ENCODE assay signal across 23 cellular contexts in the genomic region with DNA sequence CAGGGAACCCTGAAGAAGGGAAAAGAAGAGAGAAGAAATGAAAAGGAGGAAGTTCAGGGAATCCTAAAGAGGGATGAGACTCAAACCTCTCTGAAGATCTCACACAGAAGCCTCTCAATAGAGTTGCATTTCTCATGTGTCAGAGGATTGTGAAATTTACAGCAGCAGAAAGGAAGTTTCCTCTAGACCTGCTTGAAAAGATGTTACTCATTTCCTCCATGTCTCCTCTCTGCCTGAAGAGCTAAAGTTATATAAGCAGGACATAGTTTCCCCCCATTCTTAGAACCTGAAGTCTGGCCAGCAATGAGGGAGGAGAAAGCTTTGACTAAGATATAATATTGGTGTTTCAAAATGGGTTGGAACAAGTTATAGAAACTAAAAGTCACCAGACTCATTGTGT.
DNase-seq lines count a peak whose midpoint lies in the region; ATAC-seq and TF ChIP-seq lines count a peak whose summit lies in the region.
"Had no signal": no experiment of that assay in that cellular context is flagged by ENCODE, and none has a peak within 500 bp of the region (broad histone marks: within the 10 kb centered on the region; RNA-seq: fewer than 3 reads in every experiment).

No MANE protein-coding gene starts in this region.

- H3K9me3 ChIP-seq in A673 (ENCODE audit: low read depth, low read length, poor library complexity, severe bottlenecking): no peaks in the 10 kb centered on the region
- H3K9me3 ChIP-seq: A549, esophagus squamous epithelium, upper lobe of right lung had no signal

- H3K4me3 ChIP-seq in A673 (ENCODE audit: low read depth, low read length, poor library complexity, severe bottlenecking) (no peak overlapping the region), H7 (ENCODE audit: insufficient read depth, low read depth, low read length) (no peak overlapping the region)
- H3K4me3 ChIP-seq: A549, esophagus squamous epithelium, upper lobe of right lung had no signal

- no peak overlapping the region for H3K27ac Mint-ChIP-seq in osteocyte (ENCODE audit: unreplicated experiment)
- H3K27ac Mint-ChIP-seq: activated B cell treated with CpG ODN at 0.5 μM for 24 hours; activated naive CD8-positive, alpha-beta T cell treated with anti-CD3 and anti-CD28 coated beads for 36 hours; activated T-cell treated with anti-CD3 and anti-CD28 coated beads, Interleukin-2, amount 50 U/mL, for 72 hours; mesothelial cell of epicardium; stimulated activated naive CD8-positive, alpha-beta T cell treated with anti-CD3 and anti-CD28 coated beads, Interleukin-15, Interleukin-2, amounts not matched to agents 100 ng/mL and 50 ng/mL, for 24 hours; T-cell had no signal

- H3K27me3 ChIP-seq in A673 (replicated peaks; ENCODE audit: insufficient read depth, low read depth, low read length, poor library complexity): no peaks in the 10 kb centered on the region
- no peaks in the 10 kb centered on the region for H3K27me3 ChIP-seq in H7 (ENCODE audit: control insufficient read depth, insufficient read depth, low read length)
- H3K27me3 ChIP-seq: esophagus squamous epithelium, upper lobe of right lung had no signal

- no peaks in the 10 kb centered on the region for H3K9me3 Mint-ChIP-seq in osteocyte (ENCODE audit: unreplicated experiment)

- no peak for ATAC-seq in GM19023 (IDR thresholded peaks at IDR 0.05; ENCODE audit: unreplicated experiment)
- ATAC-seq: A549; activated T-cell treated with anti-CD3 and anti-CD28 coated beads, Interleukin-2, amount 50 U/mL, for 72 hours; T-cell; upper lobe of right lung had no signal

- no peaks in the 10 kb centered on the region for H3K36me3 Mint-ChIP-seq in osteocyte (ENCODE audit: unreplicated experiment)
- H3K36me3 Mint-ChIP-seq: activated naive CD8-positive, alpha-beta T cell treated with anti-CD3 and anti-CD28 coated beads for 36 hours; CD8-positive, alpha-beta memory T cell; mesothelial cell of epicardium; T-cell had no signal

- peaks cover 4% of the 10 kb centered on the region for H3K4me1 Mint-ChIP-seq in osteocyte (ENCODE audit: unreplicated experiment)
- H3K4me1 Mint-ChIP-seq: activated B cell treated with CpG ODN at 0.5 μM for 24 hours; activated naive CD8-positive, alpha-beta T cell treated with anti-CD3 and anti-CD28 coated beads for 36 hours; CD8-positive, alpha-beta memory T cell; mesothelial cell of epicardium; neural crest cell; T-cell had no signal

- TF ChIP-seq CTCF in A673 (conservative IDR thresholded peaks at IDR 0.05; ENCODE audit: low read depth, low read length) (no peak), osteocyte (IDR thresholded peaks at IDR 0.05) (no peak)

- DNase-seq in A673 (ENCODE audit: low spot score): peak; percentile 38
- peak; percentile 78 for DNase-seq in HT1080 (ENCODE audit: low read depth)
- DNase-seq in SIG-M5 (lab: John Stamatoyannopoulos, UW): peak; percentile 31
- peak; percentile 38 for DNase-seq in fibroblast of gingiva (ENCODE audit: low read depth)
- no peak for DNase-seq in H7
- no peak for DNase-seq in stimulated activated CD4-positive, alpha-beta T cell treated with anti-CD3 and anti-CD28 coated beads, Interleukin-4, amount 100 ng/mL, for 24 hours
- DNase-seq in osteocyte (ENCODE audit: extremely low spot score, unreplicated experiment): no peak
- DNase-seq: activated B cell treated with CpG ODN at 0.5 μM for 24 hours; activated naive CD8-positive, alpha-beta T cell treated with anti-CD3 and anti-CD28 coated beads for 36 hours; activated T-cell treated with anti-CD3 and anti-CD28 coated beads, Interleukin-2, amount 50 U/mL, for 72 hours; CD8-positive, alpha-beta memory T cell; esophagus squamous epithelium; hypothalamus; kidney glomerular epithelial cell; NCI-H1092 treated with DMSO at 0.1 percent for 48 hours; stimulated activated CD4-positive, alpha-beta T cell treated with anti-CD3 and anti-CD28 coated beads, Interleukin-15, amount 100 ng/mL, for 24 hours; T-cell; upper lobe of right lung had no signal

- CTCF ChIA-PET in A673 (lab: Charles Lee): no interaction called here

- no TSS peak for BruUV-seq in A673 (replicated peaks; lab: Mats Ljungman, UMichigan)

- no peak overlapping the region for H3K4me3 Mint-ChIP-seq in osteocyte (ENCODE audit: unreplicated experiment)
- H3K4me3 Mint-ChIP-seq: activated B cell treated with CpG ODN at 0.5 μM for 24 hours; activated naive CD8-positive, alpha-beta T cell treated with anti-CD3 and anti-CD28 coated beads for 36 hours; activated T-cell treated with anti-CD3 and anti-CD28 coated beads, Interleukin-2, amount 50 U/mL, for 72 hours; CD8-positive, alpha-beta memory T cell; mesothelial cell of epicardium; neural crest cell; stimulated activated naive CD8-positive, alpha-beta T cell treated with anti-CD3 and anti-CD28 coated beads, Interleukin-15, Interleukin-2, amounts not matched to agents 100 ng/mL and 50 ng/mL, for 24 hours; T-cell had no signal

- no peaks in the 10 kb centered on the region for H3K27me3 Mint-ChIP-seq in osteocyte (ENCODE audit: unreplicated experiment)
- H3K27me3 Mint-ChIP-seq: activated B cell treated with CpG ODN at 0.5 μM for 24 hours; activated naive CD8-positive, alpha-beta T cell treated with anti-CD3 and anti-CD28 coated beads for 36 hours; CD8-positive, alpha-beta memory T cell; stimulated activated naive CD8-positive, alpha-beta T cell treated with anti-CD3 and anti-CD28 coated beads, Interleukin-15, Interleukin-2, amounts not matched to agents 100 ng/mL and 50 ng/mL, for 24 hours; T-cell had no signal

- H3K36me3 ChIP-seq in A673 (ENCODE audit: insufficient read depth, low read length, poor library complexity, severe bottlenecking) (no peaks in the 10 kb centered on the region), H7 (replicated peaks; ENCODE audit: control insufficient read depth, insufficient read depth, low read length) (no peaks in the 10 kb centered on the region)
- H3K36me3 ChIP-seq: esophagus squamous epithelium, upper lobe of right lung had no signal

- no peak overlapping the region for H3K27ac ChIP-seq in A673 (ENCODE audit: low read depth, low read length, poor library complexity, severe bottlenecking)
- H3K27ac ChIP-seq: A549, esophagus squamous epithelium, upper lobe of right lung had no signal

- no peaks in the 10 kb centered on the region for H3K4me1 ChIP-seq in A673 (ENCODE audit: insufficient read depth, low read length, poor library complexity, severe bottlenecking)
- H3K4me1 ChIP-seq: A549, esophagus squamous epithelium, upper lobe of right lung had no signal

- POLR2A ChIA-PET in A673 (lab: Charles Lee; ENCODE audit: low non-redundant PET): no interaction called here

- intact Hi-C loops in A673 (cut with micrococcal nuclease; ENCODE audit: unreplicated experiment): no loop called here

Comparison
In these comparisons a context has a peak if more than half of its experiments do, and no peak if none do; other contexts are left out.
1. DNase-seq: peak in A673 (single experiment), HT1080 (single experiment), SIG-M5 (single experiment) and fibroblast of gingiva (single experiment); none in H7 (single experiment), stimulated activated CD4-positive, alpha-beta T cell treated with anti-CD3 and anti-CD28 coated beads, Interleukin-4, amount 100 ng/mL, for 24 hours (single experiment) and osteocyte (single experiment).